8 cellular contexts compared by ENCODE assay signal in the genomic region with DNA sequence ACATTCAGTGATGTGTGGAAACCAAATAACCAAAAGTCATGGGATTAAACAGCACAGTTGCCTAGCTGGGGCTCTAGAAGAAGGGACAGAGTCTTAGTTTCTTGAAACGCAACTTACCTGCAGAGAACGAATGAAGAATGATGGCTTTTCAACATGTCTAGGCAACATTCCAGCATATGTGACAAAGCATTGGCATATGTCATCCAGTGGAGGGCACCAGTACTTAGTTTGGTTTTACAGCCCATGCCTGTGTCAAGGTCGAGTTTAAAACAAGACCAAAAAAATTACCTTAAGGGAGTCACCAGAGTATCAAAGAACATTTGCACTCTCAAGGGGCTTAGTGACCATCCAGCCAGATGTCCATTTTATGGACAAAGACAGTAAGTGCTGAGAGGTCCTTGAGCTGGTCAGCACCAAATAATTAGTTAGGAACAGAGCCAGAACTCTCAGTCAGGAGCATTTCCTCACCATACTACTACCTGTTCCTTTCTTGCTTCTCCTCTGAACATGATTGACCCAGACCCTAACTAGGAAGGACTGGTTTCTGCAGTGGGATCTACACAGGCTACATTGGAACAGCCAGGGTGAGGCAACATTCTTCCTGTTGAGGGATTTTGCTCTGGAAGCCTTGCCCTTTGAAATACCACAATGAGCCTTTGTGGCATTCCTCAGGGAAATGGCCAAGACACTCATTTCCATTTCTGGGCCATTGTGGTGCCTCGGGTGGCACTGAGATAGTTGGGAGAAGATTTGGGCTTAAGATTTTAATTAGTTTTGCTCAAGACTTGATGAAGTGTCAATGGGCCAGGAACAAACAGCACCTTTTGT.
A peak's percentile ranks its signal among the peaks of the same experiment; 100 is the strongest.
DNase-seq lines count a peak whose midpoint lies in the region; ATAC-seq and TF ChIP-seq lines count a peak whose summit lies in the region.

No MANE protein-coding gene starts in this region.

- no peaks in the 10 kb centered on the region for H3K36me3 ChIP-seq in thoracic aorta

- no peak overlapping the region for H3K4me3 ChIP-seq in thoracic aorta

- DNase-seq in activated T-cell treated with anti-CD3 and anti-CD28 coated beads for 1 hour (ENCODE audit: low read depth) (peak; percentile 3), MV-4-11 (lab: John Stamatoyannopoulos, UW) (peak; percentile 15), left cardiac atrium (no peak), thoracic aorta (ENCODE audit: low spot score) (no peak)
- DNase-seq in activated T-cell treated with anti-CD3 and anti-CD28 coated beads, Interleukin-2, amount 50 U/mL, for 48 hours: no peak
- DNase-seq in activated CD4-positive, alpha-beta T cell treated with anti-CD3 and anti-CD28 coated beads, Interleukin-2, amount 50 U/mL, for 1 hour: peak; percentile 21
- DNase-seq in activated effector memory CD4-positive, alpha-beta T cell treated with Interleukin-2 at 50 U/mL for 16 hours: no peak

- intact Hi-C loops in left cardiac atrium (cut with DNase I): loop anchor here in 1 of 2 donors (5.0 kb wide), 1 partner anchor 55 kb away; no protein-coding TSS in a partner anchor

- no peaks in the 10 kb centered on the region for H3K4me1 ChIP-seq in thoracic aorta (ENCODE audit: control insufficient read depth in 1 of 2, low read depth in 2 of 2)

- ATAC-seq in GM21723 (IDR thresholded peaks at IDR 0.05; ENCODE audit: unreplicated experiment): peak; percentile 84
- ATAC-seq in left cardiac atrium: peak; percentile 41 to 47
- ATAC-seq in thoracic aorta (ENCODE audit: insufficient number of reproducible peaks, low FRiP score, low read depth): no peak

- TF ChIP-seq CTCF in thoracic aorta (IDR thresholded peaks at IDR 0.05): peak; percentile 19

- no peak overlapping the region for H3K27ac ChIP-seq in thoracic aorta

- H3K9me3 ChIP-seq in thoracic aorta: no peaks in the 10 kb centered on the region

- no peaks in the 10 kb centered on the region for H3K27me3 ChIP-seq in thoracic aorta (replicated peaks; ENCODE audit: insufficient read depth)

Comparison
In these comparisons a context has a peak if more than half of its experiments do, and no peak if none do; other contexts are left out.
1. DNase-seq: peak in activated T-cell treated with anti-CD3 and anti-CD28 coated beads for 1 hour (single experiment), MV-4-11 (single experiment) and activated CD4-positive, alpha-beta T cell treated with anti-CD3 and anti-CD28 coated beads, Interleukin-2, amount 50 U/mL, for 1 hour (single experiment); none in activated T-cell treated with anti-CD3 and anti-CD28 coated beads, Interleukin-2, amount 50 U/mL, for 48 hours (0 of 2), left cardiac atrium (single experiment), thoracic aorta (single experiment) and activated effector memory CD4-positive, alpha-beta T cell treated with Interleukin-2 at 50 U/mL for 16 hours (single experiment).